In genomic region chr1:13703558-13704485, GRCh38 we compare ENCODE assay signal across 16 cellular contexts. TPM values are rescaled to one million over a fixed set of nuclear protein-coding genes. Genes with fewer than 3 reads are reported as not detected.
A peak's percentile ranks its signal among the peaks of the same experiment; 100 is the strongest.
DNase-seq lines count a peak whose midpoint lies in the region; ATAC-seq and TF ChIP-seq lines count a peak whose summit lies in the region.
"Had no signal": no experiment of that assay in that cellular context is flagged by ENCODE, and none has a peak within 500 bp of the region (broad histone marks: within the 10 kb centered on the region; RNA-seq: fewer than 3 reads in every experiment).

No MANE protein-coding gene starts in this region.

- no peak overlapping the region for H3K4me3 Mint-ChIP-seq in activated CD4-positive, alpha-beta memory T cell treated with anti-CD3 and anti-CD28 coated beads, Interleukin-2, amount 10 ng/mL, durations not matched to agents 7 days and 5 days
- H3K4me3 Mint-ChIP-seq in memory B cell, result peak overlapping the region; percentile 98
- H3K4me3 Mint-ChIP-seq: H9 had no signal

- no peak overlapping the region for H3K27ac ChIP-seq in BLaER1
- H3K27ac ChIP-seq: C4-2B, cardiac muscle cell, uterus had no signal

- peaks cover 18% of the 10 kb centered on the region for H3K36me3 Mint-ChIP-seq in activated CD4-positive, alpha-beta memory T cell treated with anti-CD3 and anti-CD28 coated beads, Interleukin-2, amount 10 ng/mL, durations not matched to agents 7 days and 5 days (ENCODE audit: low read depth)
- peaks cover 18% of the 10 kb centered on the region for H3K36me3 Mint-ChIP-seq in memory B cell

- POLR2A ChIA-PET in activated CD4-positive, alpha-beta memory T cell treated with anti-CD3 and anti-CD28 coated beads, Interleukin-2, amount 10 ng/mL, durations not matched to agents 7 days and 5 days (lab: Charles Lee), result interaction anchor here (1.0 to 3.4 kb wide), 4 partner anchors 18 to 45 kb away, joined by 3 to 59 read pairs (median 14); no protein-coding TSS in a partner anchor

- peaks cover 60% of the 10 kb centered on the region for H3K4me1 ChIP-seq in BLaER1
- H3K4me1 ChIP-seq: uterus had no signal

- peaks cover 28% of the 10 kb centered on the region; the same call in 1 of the 2 replicates for H4K20me1 ChIP-seq in BLaER1

- no peak overlapping the region for H3K4me3 ChIP-seq in BLaER1
- H3K4me3 ChIP-seq: cardiac muscle cell, uterus had no signal

- H3K36me3 ChIP-seq in BLaER1, result peaks cover 10% of the 10 kb centered on the region; the same call in 1 of the 2 replicates
- H3K36me3 ChIP-seq: cardiac muscle cell, uterus had no signal

- no peak for DNase-seq in activated CD4-positive, alpha-beta memory T cell treated with anti-CD3 and anti-CD28 coated beads, Interleukin-2, amount 10 ng/mL, durations not matched to agents 7 days and 5 days
- DNase-seq in memory B cell (ENCODE audit: low spot score in 2 of 2), result no peak
- DNase-seq in stimulated activated CD4-positive, alpha-beta T cell treated with anti-CD3 and anti-CD28 coated beads, Interleukin-2, amount 100 ng/mL, for 48 hours, result no peak
- DNase-seq in NCI-H1436 treated with DMSO at 0.1 percent for 48 hours (lab: John Stamatoyannopoulos, UW), result no peak
- DNase-seq: H9, head of caudate nucleus, kidney glomerular epithelial cell, NCI-H226, SW 1271, uterus had no signal

- no peaks in the 10 kb centered on the region for H3K27me3 ChIP-seq in BLaER1
- H3K27me3 ChIP-seq: cardiac muscle cell, uterus had no signal

- peak overlapping the region; percentile 95 for H3K27ac Mint-ChIP-seq in activated CD4-positive, alpha-beta memory T cell treated with anti-CD3 and anti-CD28 coated beads, Interleukin-2, amount 10 ng/mL, durations not matched to agents 7 days and 5 days
- peak overlapping the region; percentile 100 for H3K27ac Mint-ChIP-seq in memory B cell
- H3K27ac Mint-ChIP-seq: H9 had no signal

- CTCF ChIA-PET in activated CD4-positive, alpha-beta memory T cell treated with anti-CD3 and anti-CD28 coated beads, Interleukin-2, amount 10 ng/mL, durations not matched to agents 7 days and 5 days (lab: Charles Lee), result interaction anchor here (0.7 to 2.8 kb wide), 6 partner anchors 11 to 54 kb away, joined by 3 to 24 read pairs (median 6); no protein-coding TSS in a partner anchor

- H3K9me3 ChIP-seq in BLaER1, result no peaks in the 10 kb centered on the region
- H3K9me3 ChIP-seq: uterus had no signal

- no peak overlapping the region for H3K9ac ChIP-seq in BLaER1

- peak overlapping the region; percentile 77 for H3K4me2 ChIP-seq in BLaER1

- H3K9me3 Mint-ChIP-seq in activated CD4-positive, alpha-beta memory T cell treated with anti-CD3 and anti-CD28 coated beads, Interleukin-2, amount 10 ng/mL, durations not matched to agents 7 days and 5 days, result no peaks in the 10 kb centered on the region
- no peaks in the 10 kb centered on the region for H3K9me3 Mint-ChIP-seq in memory B cell

- H3K4me1 Mint-ChIP-seq in activated CD4-positive, alpha-beta memory T cell treated with anti-CD3 and anti-CD28 coated beads, Interleukin-2, amount 10 ng/mL, durations not matched to agents 7 days and 5 days, result peaks cover 59% of the 10 kb centered on the region
- peaks cover 44% of the 10 kb centered on the region for H3K4me1 Mint-ChIP-seq in memory B cell

- peak; percentile 25 for TF ChIP-seq CTCF in GM12873 (IDR thresholded peaks at IDR 0.05; ENCODE audit: insufficient read depth, low read depth, low read length, missing control alignments)

- ATAC-seq in memory B cell (ENCODE audit: low read depth), result no peak
- no peak for ATAC-seq in HG02763 (IDR thresholded peaks at IDR 0.05; ENCODE audit: unreplicated experiment)
- no peak for ATAC-seq in GM21360 (IDR thresholded peaks at IDR 0.05; ENCODE audit: unreplicated experiment)

- no peaks in the 10 kb centered on the region for H3K27me3 Mint-ChIP-seq in activated CD4-positive, alpha-beta memory T cell treated with anti-CD3 and anti-CD28 coated beads, Interleukin-2, amount 10 ng/mL, durations not matched to agents 7 days and 5 days
- H3K27me3 Mint-ChIP-seq in memory B cell, result no peaks in the 10 kb centered on the region

RNA-seq across cellular contexts. Expression of gene PRDM2, which starts 3.8 kb away (rescaled TPM):
- total RNA-seq in activated CD4-positive, alpha-beta memory T cell treated with anti-CD3 and anti-CD28 coated beads, Interleukin-2, amount 10 ng/mL, durations not matched to agents 7 days and 5 days, result 10 to 100 TPM; 56.3 to 58.4 TPM
